In the genomic region with DNA sequence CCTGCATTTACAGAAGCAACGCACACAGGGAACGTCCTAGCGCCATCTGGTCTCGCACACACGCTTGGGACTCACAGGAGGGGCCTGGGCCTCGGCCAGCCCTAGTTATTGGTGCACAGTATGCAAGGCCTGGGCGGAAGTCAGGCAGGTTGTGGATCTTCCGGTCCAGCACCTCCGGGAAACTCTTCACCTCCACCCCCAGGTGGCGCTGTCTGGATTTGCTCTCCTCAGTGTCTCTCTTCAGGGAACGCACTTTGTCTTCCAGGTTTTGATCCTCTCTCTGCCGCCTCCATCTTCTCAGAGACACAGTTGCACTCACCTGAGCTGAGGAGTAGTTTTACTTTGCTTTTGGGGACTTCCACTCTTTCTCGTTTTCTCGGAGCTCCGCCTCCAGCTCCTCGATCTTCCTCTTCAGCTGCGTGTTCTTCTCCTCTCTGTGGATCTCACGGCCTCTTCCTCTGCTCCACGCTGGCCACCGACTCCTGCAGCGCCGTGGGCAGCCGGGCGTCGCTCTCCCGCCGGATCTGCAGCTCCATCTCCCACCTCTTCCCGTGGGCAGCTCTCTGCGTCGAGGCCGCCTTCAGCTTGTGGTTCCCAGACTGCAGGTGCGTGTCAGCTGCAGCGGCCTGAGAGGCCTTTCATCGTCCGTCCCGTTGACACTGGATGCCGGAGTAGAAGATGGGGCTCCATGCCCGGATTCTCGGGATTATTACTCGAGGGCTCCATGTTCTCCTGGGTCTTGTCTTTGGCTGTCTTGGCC, we compare ENCODE assay signal across 8 cellular contexts.
DNase-seq lines count a peak whose midpoint lies in the region; ATAC-seq and TF ChIP-seq lines count a peak whose summit lies in the region.

No MANE protein-coding gene starts in this region.

- no peak for TF ChIP-seq CTCF in hepatocyte (IDR thresholded peaks at IDR 0.05; ENCODE audit: poor library complexity)

- no peaks in the 10 kb centered on the region for H3K9me3 ChIP-seq in hepatocyte (ENCODE audit: low read depth)

- no peaks in the 10 kb centered on the region for H3K27me3 ChIP-seq in hepatocyte

- no peaks in the 10 kb centered on the region for H4K20me1 ChIP-seq in hepatocyte (ENCODE audit: insufficient read depth, poor library complexity, severe bottlenecking)

- ATAC-seq in GM21529 (IDR thresholded peaks at IDR 0.05; ENCODE audit: unreplicated experiment): no peak
- no peak for ATAC-seq in HG03045 (IDR thresholded peaks at IDR 0.05; ENCODE audit: unreplicated experiment)
- ATAC-seq in GM19328 (IDR thresholded peaks at IDR 0.05; ENCODE audit: unreplicated experiment): no peak

- H3K36me3 ChIP-seq in hepatocyte (replicated peaks; ENCODE audit: insufficient read depth, low read depth): no peaks in the 10 kb centered on the region

- 89% methylated on average over 39 of the region's 40 CpGs for WGBS in hepatocyte (ENCODE audit: low lambda C conversion rate, missing lambda C conversion rate)

- H3K4me3 ChIP-seq in hepatocyte: no peak overlapping the region

- DNase-seq in Daoy (ENCODE audit: low read depth) (peak; percentile 83), MV-4-11 (lab: John Stamatoyannopoulos, UW) (peak; percentile 6), hepatocyte (ENCODE audit: low spot score) (no peak)
- DNase-seq in activated CD8-positive, alpha-beta memory T cell treated with anti-CD3 and anti-CD28 coated beads, Interleukin-2, amount 50 U/mL, for 24 hours (ENCODE audit: extremely low read depth): peak; percentile 24
- DNase-seq in stimulated activated CD4-positive, alpha-beta T cell treated with anti-CD3 and anti-CD28 coated beads, Interleukin-12 subunit alpha, Interleukin-12 subunit beta, amount 100 ng/mL, for 48 hours (ENCODE audit: low read depth in 2 of 3, low spot score in 1 of 3): peak in 2 of 3 donors; percentile 62 to 63

- no peak overlapping the region for H3K27ac ChIP-seq in hepatocyte

- no peak overlapping the region for H3K4me2 ChIP-seq in hepatocyte

- no peaks in the 10 kb centered on the region for H3K4me1 ChIP-seq in hepatocyte (ENCODE audit: insufficient read depth)

- H3K79me2 ChIP-seq in hepatocyte: no peaks in the 10 kb centered on the region

- H3K9me2 ChIP-seq in hepatocyte (replicated peaks; ENCODE audit: insufficient read depth): no peaks in the 10 kb centered on the region

- no peak overlapping the region for H2AFZ ChIP-seq in hepatocyte
